In genomic region chr14:60313093-60313492, GRCh38 we compare ENCODE assay signal across 11 cellular contexts.
"Had no signal": no experiment of that assay in that cellular context is flagged by ENCODE, and none has a peak within 500 bp of the region (broad histone marks: within the 10 kb centered on the region; RNA-seq: fewer than 3 reads in every experiment).

No MANE protein-coding gene starts in this region.

- H3K27me3 ChIP-seq: thyroid gland had no signal

- H3K4me1 ChIP-seq: thyroid gland had no signal

- H3K27ac ChIP-seq: coronary artery, thyroid gland had no signal

- ATAC-seq: activated T-cell treated with anti-CD3 and anti-CD28 coated beads, Interleukin-2, amount 50 U/mL, for 4 hours; left ventricle myocardium superior; stimulated activated naive B cell treated with anti-CD40 and anti-IgM and Interleukin-4, amounts not matched to agents 10 μg/mL and 1 μg/mL and 100 μg/mL, for 72 hours had no signal

- DNase-seq: activated CD4-positive, alpha-beta T cell treated with anti-CD3 and anti-CD28 coated beads, Interleukin-2, amount 10 ng/mL, durations not matched to agents 24 days and 14 days; activated CD8-positive, alpha-beta memory T cell treated with anti-CD3 and anti-CD28 coated beads, Interleukin-2, amount 50 U/mL, for 4 hours; activated naive CD4-positive, alpha-beta T cell treated with anti-CD3 and anti-CD28 coated beads for 36 hours; activated T-cell treated with anti-CD3 and anti-CD28 coated beads, Interleukin-2, amount 50 U/mL, for 4 hours; central memory CD4-positive, alpha-beta T cell; left ventricle myocardium superior; retina; stimulated activated naive B cell treated with anti-CD40 and anti-IgM and Interleukin-4, amounts not matched to agents 10 μg/mL and 1 μg/mL and 100 μg/mL, for 72 hours; T-helper 2 cell; thyroid gland had no signal

- H3K9me3 ChIP-seq: thyroid gland had no signal

- H3K4me3 ChIP-seq: coronary artery, thyroid gland had no signal

- H3K36me3 ChIP-seq: thyroid gland had no signal
